In the genomic region with DNA sequence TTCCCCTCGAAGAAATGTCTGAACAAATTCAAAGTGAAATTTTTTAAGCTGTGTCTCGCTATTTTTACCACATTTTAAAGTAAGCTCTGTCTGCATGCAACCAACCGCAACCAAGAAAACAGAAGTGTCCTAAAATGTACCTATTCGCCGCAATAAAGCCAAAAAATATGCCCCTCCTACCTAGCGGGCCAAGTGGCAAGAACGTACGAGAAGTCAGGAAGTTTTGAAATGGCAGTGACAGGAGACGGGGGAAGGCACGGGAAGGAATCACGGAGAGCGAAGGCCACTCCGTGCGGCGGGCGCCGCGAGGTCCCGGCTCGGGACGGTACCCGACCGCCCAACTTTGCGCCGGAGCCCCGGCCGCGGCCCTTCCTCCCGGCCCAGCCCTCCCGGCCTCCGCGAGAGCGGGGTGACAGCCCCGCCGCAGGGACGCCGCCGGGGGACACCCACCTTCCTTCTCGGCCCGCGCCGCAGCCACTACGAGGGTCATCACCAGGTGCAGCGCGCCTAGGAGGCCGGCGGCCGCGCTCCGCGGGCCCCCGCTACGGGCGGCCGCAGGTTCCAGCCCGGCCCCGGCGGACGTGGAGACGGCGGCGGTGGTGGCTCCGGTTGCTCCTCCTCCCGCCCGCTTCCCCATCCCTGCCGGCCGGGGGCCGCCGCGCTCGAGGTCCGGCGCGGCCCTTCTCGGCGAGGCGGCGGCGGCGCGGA, we compare ENCODE assay signal across 8 cellular contexts. TPM values are rescaled to one million over a fixed set of nuclear protein-coding genes. Genes with fewer than 3 reads are reported as not detected.
DNase-seq lines count a peak whose midpoint lies in the region; ATAC-seq and TF ChIP-seq lines count a peak whose summit lies in the region.

No MANE protein-coding gene starts in this region.

- H3K36me3 Mint-ChIP-seq in T-helper 1 cell treated with Interleukin-12 subunit alpha and Interleukin-12 subunit beta and Interleukin-4 antibody, amounts not matched to agents 30 μg/mL and 1 μg/mL, for 36 hours (ENCODE audit: low read depth): peaks cover 1% of the 10 kb centered on the region

- H2AFZ ChIP-seq in smooth muscle cell (ENCODE audit: low read depth): peak overlapping the region; percentile 90

- H3K4me1 ChIP-seq in HUES64 (ENCODE audit: insufficient read depth, low read length) (peaks cover 21% of the 10 kb centered on the region), ascending aorta (peaks cover 0 to 17% of the 10 kb centered on the region in 2 donors), iPS-18a (ENCODE audit: control insufficient read depth, low read depth, low read length) (peaks cover 6% of the 10 kb centered on the region), smooth muscle cell (ENCODE audit: low read depth) (peaks cover 19% of the 10 kb centered on the region)

- H3K27ac ChIP-seq in HUES64 (ENCODE audit: low read depth, low read length): peak overlapping the region; percentile 97
- peak overlapping the region; percentile 94 to 97 for H3K27ac ChIP-seq in ascending aorta
- H3K27ac ChIP-seq in iPS-18a (ENCODE audit: low read length): peak overlapping the region; percentile 78
- H3K27ac ChIP-seq in smooth muscle cell (ENCODE audit: low read depth): peak overlapping the region; percentile 95

- H3K4me1 Mint-ChIP-seq in T-helper 1 cell treated with Interleukin-12 subunit alpha and Interleukin-12 subunit beta and Interleukin-4 antibody, amounts not matched to agents 30 μg/mL and 1 μg/mL, for 36 hours (ENCODE audit: low read depth): peaks cover 27% of the 10 kb centered on the region

- H3K79me2 ChIP-seq in smooth muscle cell (ENCODE audit: low read depth): peaks cover 49% of the 10 kb centered on the region

- intact Hi-C loops in ascending aorta (cut with DNase I): loop anchor here (5.0 kb wide), 5 partner anchors 152 to 348 kb away; partner anchors contain the start of genes ACTR1B and COX5B

- ATAC-seq in GM21515 (IDR thresholded peaks at IDR 0.05; ENCODE audit: unreplicated experiment): peak; percentile 37

- peak overlapping the region; percentile 92 for H3K9ac ChIP-seq in HUES64 (ENCODE audit: low read depth, low read length)
- peak overlapping the region; percentile 85 for H3K9ac ChIP-seq in iPS-18a (ENCODE audit: low read length)
- peak overlapping the region; percentile 98 for H3K9ac ChIP-seq in smooth muscle cell (ENCODE audit: low read depth)

- peak overlapping the region; percentile 95 for H3K4me2 ChIP-seq in smooth muscle cell

- no peaks in the 10 kb centered on the region for H3K9me3 ChIP-seq in HUES64 (ENCODE audit: insufficient read depth, low read depth, low read length)
- H3K9me3 ChIP-seq in ascending aorta: no peaks in the 10 kb centered on the region
- H3K9me3 ChIP-seq in iPS-18a (ENCODE audit: control insufficient read depth, low read depth, low read length): no peaks in the 10 kb centered on the region
- no peaks in the 10 kb centered on the region for H3K9me3 ChIP-seq in smooth muscle cell (replicated peaks; ENCODE audit: low read depth)

- peaks cover 43% of the 10 kb centered on the region for H4K20me1 ChIP-seq in smooth muscle cell (ENCODE audit: low read depth)

- under 1% methylated on average over 81 of the region's 81 CpGs for WGBS in HUES64
- WGBS in smooth muscle cell (ENCODE audit: low lambda C conversion rate): under 1% methylated on average over 67 of the region's 81 CpGs

- peak overlapping the region; percentile 98 for H3K27ac Mint-ChIP-seq in T-helper 1 cell treated with Interleukin-12 subunit alpha and Interleukin-12 subunit beta and Interleukin-4 antibody, amounts not matched to agents 30 μg/mL and 1 μg/mL, for 36 hours

- H3K4me3 Mint-ChIP-seq in T-helper 1 cell treated with Interleukin-12 subunit alpha and Interleukin-12 subunit beta and Interleukin-4 antibody, amounts not matched to agents 30 μg/mL and 1 μg/mL, for 36 hours: peak overlapping the region; percentile 99

- peak overlapping the region; percentile 92 for H3K4me3 ChIP-seq in HUES64 (ENCODE audit: low read length)
- H3K4me3 ChIP-seq in ascending aorta: peak overlapping the region; percentile 68 to 91
- peak overlapping the region; percentile 96 for H3K4me3 ChIP-seq in iPS-18a (ENCODE audit: low read length)
- peak overlapping the region; percentile 95 for H3K4me3 ChIP-seq in smooth muscle cell

- peaks cover 9% of the 10 kb centered on the region for H3K27me3 Mint-ChIP-seq in T-helper 1 cell treated with Interleukin-12 subunit alpha and Interleukin-12 subunit beta and Interleukin-4 antibody, amounts not matched to agents 30 μg/mL and 1 μg/mL, for 36 hours (ENCODE audit: low read depth)

- H3K27me3 ChIP-seq in HUES64 (ENCODE audit: insufficient read depth, low read length): no peaks in the 10 kb centered on the region
- H3K27me3 ChIP-seq in ascending aorta: no peaks in the 10 kb centered on the region
- no peaks in the 10 kb centered on the region for H3K27me3 ChIP-seq in iPS-18a (ENCODE audit: control insufficient read depth, insufficient read depth, low read length)
- H3K27me3 ChIP-seq in smooth muscle cell (ENCODE audit: low read depth): no peaks in the 10 kb centered on the region

- peak in 1 of 3 experiments; percentile 7 for TF ChIP-seq CTCF in ascending aorta (IDR thresholded peaks at IDR 0.05)
- no peak for TF ChIP-seq CTCF in smooth muscle cell (IDR thresholded peaks at IDR 0.05; ENCODE audit: borderline replicate concordance, insufficient read depth, poor library complexity, severe bottlenecking)

- H3F3A ChIP-seq in smooth muscle cell (ENCODE audit: low read depth): no peaks in the 10 kb centered on the region

- H3K9me3 Mint-ChIP-seq in T-helper 1 cell treated with Interleukin-12 subunit alpha and Interleukin-12 subunit beta and Interleukin-4 antibody, amounts not matched to agents 30 μg/mL and 1 μg/mL, for 36 hours: no peaks in the 10 kb centered on the region

- DNase-seq in Daoy (ENCODE audit: low read depth) (peak; percentile 43), ascending aorta (ENCODE audit: low spot score in 2 of 2) (no peak), smooth muscle cell (lab: John Stamatoyannopoulos, UW; ENCODE audit: unreplicated experiment) (no peak), kidney tubule cell (ENCODE audit: low spot score) (no peak)

- H3K36me3 ChIP-seq in HUES64 (ENCODE audit: insufficient read depth, low read length) (no peaks in the 10 kb centered on the region), ascending aorta (no peaks in the 10 kb centered on the region), iPS-18a (ENCODE audit: control insufficient read depth, low read depth, low read length) (no peaks in the 10 kb centered on the region), smooth muscle cell (ENCODE audit: low read depth) (no peaks in the 10 kb centered on the region)

RNA-seq across cellular contexts. Expression of gene TMEM131, which starts 0.6 kb away (rescaled TPM):
- 5.7 and 10.5 TPM in 2 replicates for total RNA-seq in Daoy (2014; rRNA removed; shearing (Covaris generic))
- 17.4 TPM for polyA plus RNA-seq in HUES64 (2013, experiment 1 of 2)
- polyA plus RNA-seq in HUES64 (2013, experiment 2 of 2): 19.4 TPM
- total RNA-seq in ascending aorta (20.0 TPM), smooth muscle cell (32.3 and 39.0 TPM in 2 replicates)
- 16.7 and 20.6 TPM in 2 replicates for polyA plus RNA-seq in smooth muscle cell
